10 cellular contexts compared by ENCODE assay signal in the genomic region with DNA sequence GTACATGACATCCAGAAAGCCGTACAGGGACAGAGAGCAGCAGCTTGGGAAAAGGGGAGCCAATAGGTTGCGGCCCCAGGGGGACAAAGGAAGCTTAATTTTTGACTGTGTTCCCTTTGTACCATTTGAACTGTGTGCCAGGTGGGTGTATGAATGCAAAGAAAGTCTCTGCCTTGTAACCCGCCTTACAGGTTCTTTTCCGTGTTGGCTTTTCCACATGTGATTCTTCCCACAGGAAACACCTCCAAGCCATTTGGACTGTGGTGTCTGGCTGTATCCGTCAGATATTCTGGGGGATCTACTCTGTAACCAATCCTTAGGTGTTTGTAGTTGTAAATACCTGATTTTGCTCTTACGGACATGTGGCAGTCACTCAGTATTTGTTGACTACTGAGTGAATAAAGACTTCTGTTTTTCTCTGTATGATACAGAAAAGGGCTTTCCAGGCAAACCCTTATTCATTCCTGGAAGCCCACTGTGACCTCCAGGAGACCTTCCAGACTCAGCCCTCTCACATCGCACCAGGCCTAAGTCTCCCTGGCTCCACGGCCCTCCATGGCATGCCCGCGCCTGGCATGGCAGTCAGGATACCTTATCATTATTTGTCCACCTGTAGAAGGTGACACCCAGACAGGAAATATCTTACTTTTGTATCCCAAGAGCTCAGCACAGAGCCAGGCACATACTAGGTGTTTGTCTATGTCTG. TPM values are rescaled to one million over a fixed set of nuclear protein-coding genes. Genes with fewer than 3 reads are reported as not detected.
DNase-seq lines count a peak whose midpoint lies in the region; ATAC-seq and TF ChIP-seq lines count a peak whose summit lies in the region.
"Had no signal": no experiment of that assay in that cellular context is flagged by ENCODE, and none has a peak within 500 bp of the region (broad histone marks: within the 10 kb centered on the region; RNA-seq: fewer than 3 reads in every experiment).

No MANE protein-coding gene starts in this region.

- H3K4me3 Mint-ChIP-seq in WTC11 (peak overlapping the region; percentile 83), glutamatergic neuron (ENCODE audit: unreplicated experiment) (peak overlapping the region; percentile 91)

- H3K36me3 ChIP-seq in ES-I3 (ENCODE audit: insufficient read depth, low read length), result peaks cover 21% of the 10 kb centered on the region

- TF ChIP-seq CTCF in WTC11 (IDR thresholded peaks at IDR 0.05) (no peak), glutamatergic neuron (IDR thresholded peaks at IDR 0.05; ENCODE audit: partially characterized antibody, unreplicated experiment) (no peak)

- H3K9me3 Mint-ChIP-seq in WTC11 (no peaks in the 10 kb centered on the region), glutamatergic neuron (ENCODE audit: unreplicated experiment) (peaks cover 12% of the 10 kb centered on the region)

- intact Hi-C loops in sciatic nerve (cut with DNase I), result no loop called here

- H3K4me1 Mint-ChIP-seq in WTC11 (peaks cover 42% of the 10 kb centered on the region), glutamatergic neuron (ENCODE audit: low read depth, unreplicated experiment) (peaks cover 19% of the 10 kb centered on the region)

- H3K9me3 ChIP-seq in ES-I3 (ENCODE audit: control insufficient read depth, insufficient read depth, low read length), result peaks cover 6% of the 10 kb centered on the region; the same call in 1 of the 2 replicates

- CTCF ChIA-PET in WTC11 (lab: Charles Lee), result interaction anchor here (1.1 kb wide), 1 partner anchor 117 kb away, joined by 4 read pairs; no protein-coding TSS in a partner anchor

- DNase-seq in WTC11 (ENCODE audit: low spot score) (no peak), glutamatergic neuron (no peak), sciatic nerve (ENCODE audit: low spot score) (peak; percentile 51), midbrain (lab: John Stamatoyannopoulos, UW) (no peak), cerebellum (ENCODE audit: low spot score) (no peak), RKO (ENCODE audit: low spot score) (no peak), glomerular visceral epithelial cell (ENCODE audit: extremely low spot score) (no peak)
- DNase-seq: NCI-H524 treated with DMSO at 0.1 percent for 48 hours had no signal

- H3K27me3 Mint-ChIP-seq in WTC11 (ENCODE audit: low read depth) (peaks cover 35% of the 10 kb centered on the region), glutamatergic neuron (ENCODE audit: unreplicated experiment) (peaks cover 16% of the 10 kb centered on the region)

- peak overlapping the region; percentile 66 for H3K9ac ChIP-seq in ES-I3 (ENCODE audit: low read depth, low read length)

- no peak overlapping the region for H3K27ac Mint-ChIP-seq in WTC11
- H3K27ac Mint-ChIP-seq in glutamatergic neuron (ENCODE audit: unreplicated experiment), result peak overlapping the region; percentile 72

- ATAC-seq in WTC11 (no peak), sciatic nerve (no peak)

- peaks cover 10% of the 10 kb centered on the region for H3K4me1 ChIP-seq in ES-I3 (ENCODE audit: insufficient read depth, low read length)

- POLR2A ChIA-PET in WTC11 (lab: Charles Lee), result no interaction called here

- peaks cover 17% of the 10 kb centered on the region; the same call in 1 of the 2 replicates for H3K36me3 Mint-ChIP-seq in WTC11
- H3K36me3 Mint-ChIP-seq in glutamatergic neuron (ENCODE audit: unreplicated experiment), result no peaks in the 10 kb centered on the region

TF ChIP-seq in WTC11, 78 proteins besides CTCF, POLR2A, EP300 and RAD21:
- TF ChIP-seq NR2C2 (CRISPR knock-in tag; IDR thresholded peaks at IDR 0.05) (no peak), RORB (CRISPR knock-in tag; IDR thresholded peaks at IDR 0.05) (no peak), ZNF416 (CRISPR knock-in tag; IDR thresholded peaks at IDR 0.05) (no peak), KAT7 (CRISPR knock-in tag; IDR thresholded peaks at IDR 0.05; ENCODE audit: borderline replicate concordance) (no peak), ZNF232 (CRISPR knock-in tag; IDR thresholded peaks at IDR 0.05) (no peak), ETV6 (CRISPR knock-in tag; IDR thresholded peaks at IDR 0.05) (no peak), RELA (CRISPR knock-in tag; IDR thresholded peaks at IDR 0.05; ENCODE audit: borderline replicate concordance) (no peak)
- TF ChIP-seq, protein P1, sequence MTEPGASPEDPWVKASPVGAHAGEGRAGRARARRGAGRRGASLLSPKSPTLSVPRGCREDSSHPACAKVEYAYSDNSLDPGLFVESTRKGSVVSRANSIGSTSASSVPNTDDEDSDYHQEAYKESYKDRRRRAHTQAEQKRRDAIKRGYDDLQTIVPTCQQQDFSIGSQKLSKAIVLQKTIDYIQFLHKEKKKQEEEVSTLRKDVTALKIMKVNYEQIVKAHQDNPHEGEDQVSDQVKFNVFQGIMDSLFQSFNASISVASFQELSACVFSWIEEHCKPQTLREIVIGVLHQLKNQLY (CRISPR knock-in tag; IDR thresholded peaks at IDR 0.05), result no peak
- TF ChIP-seq, protein P2, sequence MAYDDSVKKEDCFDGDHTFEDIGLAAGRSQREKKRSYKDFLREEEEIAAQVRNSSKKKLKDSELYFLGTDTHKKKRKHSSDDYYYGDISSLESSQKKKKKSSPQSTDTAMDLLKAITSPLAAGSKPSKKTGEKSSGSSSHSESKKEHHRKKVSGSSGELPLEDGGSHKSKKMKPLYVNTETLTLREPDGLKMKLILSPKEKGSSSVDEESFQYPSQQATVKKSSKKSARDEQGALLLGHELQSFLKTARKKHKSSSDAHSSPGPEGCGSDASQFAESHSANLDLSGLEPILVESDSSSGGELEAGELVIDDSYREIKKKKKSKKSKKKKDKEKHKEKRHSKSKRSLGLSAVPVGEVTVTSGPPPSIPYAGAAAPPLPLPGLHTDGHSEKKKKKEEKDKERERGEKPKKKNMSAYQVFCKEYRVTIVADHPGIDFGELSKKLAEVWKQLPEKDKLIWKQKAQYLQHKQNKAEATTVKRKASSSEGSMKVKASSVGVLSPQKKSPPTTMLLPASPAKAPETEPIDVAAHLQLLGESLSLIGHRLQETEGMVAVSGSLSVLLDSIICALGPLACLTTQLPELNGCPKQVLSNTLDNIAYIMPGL (CRISPR knock-in tag; IDR thresholded peaks at IDR 0.05), result no peak
- TF ChIP-seq, protein P3, sequence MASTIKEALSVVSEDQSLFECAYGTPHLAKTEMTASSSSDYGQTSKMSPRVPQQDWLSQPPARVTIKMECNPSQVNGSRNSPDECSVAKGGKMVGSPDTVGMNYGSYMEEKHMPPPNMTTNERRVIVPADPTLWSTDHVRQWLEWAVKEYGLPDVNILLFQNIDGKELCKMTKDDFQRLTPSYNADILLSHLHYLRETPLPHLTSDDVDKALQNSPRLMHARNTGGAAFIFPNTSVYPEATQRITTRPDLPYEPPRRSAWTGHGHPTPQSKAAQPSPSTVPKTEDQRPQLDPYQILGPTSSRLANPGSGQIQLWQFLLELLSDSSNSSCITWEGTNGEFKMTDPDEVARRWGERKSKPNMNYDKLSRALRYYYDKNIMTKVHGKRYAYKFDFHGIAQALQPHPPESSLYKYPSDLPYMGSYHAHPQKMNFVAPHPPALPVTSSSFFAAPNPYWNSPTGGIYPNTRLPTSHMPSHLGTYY (CRISPR knock-in tag; IDR thresholded peaks at IDR 0.05), result no peak
- TF ChIP-seq, protein P4, sequence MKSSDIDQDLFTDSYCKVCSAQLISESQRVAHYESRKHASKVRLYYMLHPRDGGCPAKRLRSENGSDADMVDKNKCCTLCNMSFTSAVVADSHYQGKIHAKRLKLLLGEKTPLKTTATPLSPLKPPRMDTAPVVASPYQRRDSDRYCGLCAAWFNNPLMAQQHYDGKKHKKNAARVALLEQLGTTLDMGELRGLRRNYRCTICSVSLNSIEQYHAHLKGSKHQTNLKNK (CRISPR knock-in tag; IDR thresholded peaks at IDR 0.05), result no peak
- TF ChIP-seq, protein P5, sequence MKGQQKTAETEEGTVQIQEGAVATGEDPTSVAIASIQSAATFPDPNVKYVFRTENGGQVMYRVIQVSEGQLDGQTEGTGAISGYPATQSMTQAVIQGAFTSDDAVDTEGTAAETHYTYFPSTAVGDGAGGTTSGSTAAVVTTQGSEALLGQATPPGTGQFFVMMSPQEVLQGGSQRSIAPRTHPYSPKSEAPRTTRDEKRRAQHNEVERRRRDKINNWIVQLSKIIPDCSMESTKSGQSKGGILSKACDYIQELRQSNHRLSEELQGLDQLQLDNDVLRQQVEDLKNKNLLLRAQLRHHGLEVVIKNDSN (CRISPR knock-in tag; IDR thresholded peaks at IDR 0.05), result no peak
- TF ChIP-seq, protein P6, sequence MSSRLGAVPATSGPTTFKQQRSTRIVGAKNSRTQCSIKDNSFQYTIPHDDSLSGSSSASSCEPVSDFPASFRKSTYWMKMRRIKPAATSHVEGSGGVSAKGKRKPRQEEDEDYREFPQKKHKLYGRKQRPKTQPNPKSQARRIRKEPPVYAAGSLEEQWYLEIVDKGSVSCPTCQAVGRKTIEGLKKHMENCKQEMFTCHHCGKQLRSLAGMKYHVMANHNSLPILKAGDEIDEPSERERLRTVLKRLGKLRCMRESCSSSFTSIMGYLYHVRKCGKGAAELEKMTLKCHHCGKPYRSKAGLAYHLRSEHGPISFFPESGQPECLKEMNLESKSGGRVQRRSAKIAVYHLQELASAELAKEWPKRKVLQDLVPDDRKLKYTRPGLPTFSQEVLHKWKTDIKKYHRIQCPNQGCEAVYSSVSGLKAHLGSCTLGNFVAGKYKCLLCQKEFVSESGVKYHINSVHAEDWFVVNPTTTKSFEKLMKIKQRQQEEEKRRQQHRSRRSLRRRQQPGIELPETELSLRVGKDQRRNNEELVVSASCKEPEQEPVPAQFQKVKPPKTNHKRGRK (CRISPR knock-in tag; IDR thresholded peaks at IDR 0.05; ENCODE audit: borderline replicate concordance), result no peak

RNA-seq across cellular contexts. Expression of a gene that starts 1.2 kb away (rescaled TPM):
- total RNA-seq in WTC11 (2021) (70.6 to 88.4 TPM (median 71.2 TPM) in 3 replicates), glutamatergic neuron (ENCODE audit: unreplicated experiment) (112 TPM), sciatic nerve (84.8 TPM), cerebellum (33.8 TPM)

RNA-seq across cellular contexts. Expression of a gene that starts 38.1 kb away (rescaled TPM):
- total RNA-seq in WTC11 (2021), result 134 to 140 TPM (median 137 TPM) in 3 replicates
- not detected for total RNA-seq in glutamatergic neuron (ENCODE audit: unreplicated experiment)
- total RNA-seq in sciatic nerve, result 1.1 TPM
- 0.36 TPM for total RNA-seq in cerebellum
- total RNA-seq: temporal lobe had no signal

Comparison
In these comparisons a context has a peak if more than half of its experiments do, and no peak if none do; other contexts are left out.
1. RNA of a gene that starts 38.1 kb away (total RNA-seq): 134 to 140 TPM in WTC11; 1.1 TPM in sciatic nerve (single experiment), 0.36 TPM in cerebellum (single experiment) and not detected in glutamatergic neuron (single experiment); every median in the first group is over 10 times any median in the second.